Comparison of ENCODE assay signal across 13 cellular contexts in genomic region chr5:148807845-148808244, GRCh38. TPM values are rescaled to one million over a fixed set of nuclear protein-coding genes. Genes with fewer than 3 reads are reported as not detected.
A peak's percentile ranks its signal among the peaks of the same experiment; 100 is the strongest.
DNase-seq lines count a peak whose midpoint lies in the region; ATAC-seq and TF ChIP-seq lines count a peak whose summit lies in the region.
"Had no signal": no experiment of that assay in that cellular context is flagged by ENCODE, and none has a peak within 500 bp of the region (broad histone marks: within the 10 kb centered on the region; RNA-seq: fewer than 3 reads in every experiment).

No MANE protein-coding gene starts in this region.

- TF ChIP-seq CTCF in CD14-positive monocyte (IDR thresholded peaks at IDR 0.05) (no peak), left lung (IDR thresholded peaks at IDR 0.05) (no peak), omental fat pad (IDR thresholded peaks at IDR 0.05) (no peak), nephron progenitor cell (IDR thresholded peaks at IDR 0.05) (no peak)

- H3K36me3 Mint-ChIP-seq in CD14-positive monocyte (no peaks in the 10 kb centered on the region), IgD-negative memory B cell (peaks cover 1% of the 10 kb centered on the region), T-helper 17 cell (ENCODE audit: low read depth) (no peaks in the 10 kb centered on the region), nephron progenitor cell (ENCODE audit: low read depth) (no peaks in the 10 kb centered on the region)

- no peaks in the 10 kb centered on the region for H3K9me3 ChIP-seq in T-helper 17 cell (ENCODE audit: control insufficient read depth, low read length, poor library complexity, severe bottlenecking)
- H3K9me3 ChIP-seq in left lung: no peaks in the 10 kb centered on the region
- H3K9me3 ChIP-seq: Peyer's patch had no signal

- H3K4me1 Mint-ChIP-seq in CD14-positive monocyte: peaks cover 93% of the 10 kb centered on the region
- peaks cover 56 to 65% (median 62%) of the 10 kb centered on the region in 3 donors for H3K4me1 Mint-ChIP-seq in IgD-negative memory B cell
- peaks cover 39% of the 10 kb centered on the region for H3K4me1 Mint-ChIP-seq in T-helper 17 cell
- peaks cover 38% of the 10 kb centered on the region for H3K4me1 Mint-ChIP-seq in nephron progenitor cell

- no peaks in the 10 kb centered on the region for H3K27me3 ChIP-seq in left lung
- H3K27me3 ChIP-seq: Peyer's patch had no signal

- DNase-seq in CD14-positive monocyte (ENCODE audit: low spot score): peak; percentile 56
- DNase-seq in T-helper 17 cell: no peak
- DNase-seq in left lung: peak in 1 of 2 donors; percentile 64
- no peak for DNase-seq in hepatic stellate cell (ENCODE audit: low spot score)
- no peak for DNase-seq in omental fat pad (ENCODE audit: low spot score)
- DNase-seq in stimulated activated CD4-positive, alpha-beta T cell treated with anti-CD3 and anti-CD28 coated beads, Interleukin-1b, Interleukin-23, amount 100 ng/mL, for 48 hours: no peak
- DNase-seq in nephron progenitor cell: no peak
- DNase-seq: activated T-cell treated with anti-CD3 and anti-CD28 coated beads, Interleukin-2, amount 50 U/mL, for 1 hour; EL; endodermal cell; stimulated activated CD4-positive, alpha-beta T cell treated with anti-CD3 and anti-CD28 coated beads, Interleukin-4, amount 100 ng/mL, for 1 hour had no signal

- H3K36me3 ChIP-seq in left lung: no peaks in the 10 kb centered on the region
- H3K36me3 ChIP-seq: Peyer's patch had no signal

- peaks cover 35 to 82% of the 10 kb centered on the region in 2 donors for H3K4me1 ChIP-seq in left lung

- H3K27ac Mint-ChIP-seq in CD14-positive monocyte: peak overlapping the region; percentile 90 to 99 (median 98)
- H3K27ac Mint-ChIP-seq in IgD-negative memory B cell: peak overlapping the region; percentile 90 to 98 (median 93)
- peak overlapping the region; percentile 98 for H3K27ac Mint-ChIP-seq in T-helper 17 cell
- H3K27ac Mint-ChIP-seq in nephron progenitor cell: no peak overlapping the region
- H3K27ac Mint-ChIP-seq: endodermal cell had no signal

- H3K4me3 Mint-ChIP-seq in CD14-positive monocyte: peak overlapping the region; percentile 31 to 84
- H3K4me3 Mint-ChIP-seq in IgD-negative memory B cell: peak overlapping the region; percentile 1 to 90 (median 78)
- H3K4me3 Mint-ChIP-seq in T-helper 17 cell: no peak overlapping the region
- H3K4me3 Mint-ChIP-seq in nephron progenitor cell: no peak overlapping the region
- H3K4me3 Mint-ChIP-seq: endodermal cell had no signal

- ATAC-seq in T-helper 17 cell (no peak), left lung (peak; percentile 86), omental fat pad (ENCODE audit: low FRiP score) (no peak)

- H3K27ac ChIP-seq in left lung: peak overlapping the region; percentile 63 to 95

- H3K9me3 Mint-ChIP-seq in CD14-positive monocyte: peaks cover 0 to 1% (median 0%) of the 10 kb centered on the region in 7 donors
- peaks cover 0 to 3% (median 2%) of the 10 kb centered on the region in 3 donors for H3K9me3 Mint-ChIP-seq in IgD-negative memory B cell
- no peaks in the 10 kb centered on the region for H3K9me3 Mint-ChIP-seq in nephron progenitor cell
- H3K9me3 Mint-ChIP-seq: endodermal cell had no signal

- intact Hi-C loops in CD14-positive monocyte (cut with micrococcal nuclease): loop anchor here in 1 of 2 donors (2.0 to 5.0 kb wide), 2 partner anchors 13 to 61 kb away; no protein-coding TSS in a partner anchor
- intact Hi-C loops in left lung (cut with DNase I): no loop called here

- no peak overlapping the region for H3K4me3 ChIP-seq in left lung
- H3K4me3 ChIP-seq: Peyer's patch had no signal

- H3K27me3 Mint-ChIP-seq in CD14-positive monocyte (ENCODE audit: low read depth in 3 of 3): peaks cover 0 to under 1% (median 0%) of the 10 kb centered on the region in 3 donors
- H3K27me3 Mint-ChIP-seq in IgD-negative memory B cell: no peaks in the 10 kb centered on the region
- H3K27me3 Mint-ChIP-seq in T-helper 17 cell: peaks cover 8% of the 10 kb centered on the region
- peaks cover 8% of the 10 kb centered on the region for H3K27me3 Mint-ChIP-seq in nephron progenitor cell (ENCODE audit: low read depth, poor library complexity)

RNA-seq across cellular contexts. Expression of gene ADRB2, which starts 18.6 kb away (rescaled TPM):
- polyA plus RNA-seq in CD14-positive monocyte: 10 to 100 TPM in 1 of 2 donors, 1 to 10 TPM in 1; 6.8 to 10.9 TPM
- 9.1 TPM for polyA plus RNA-seq in IgD-negative memory B cell
- 1 to 10 TPM; 2.9 to 5.7 TPM for total RNA-seq in T-helper 17 cell
- 10 to 100 TPM; 12.3 to 14.2 TPM for total RNA-seq in left lung
- total RNA-seq in omental fat pad: 10 to 100 TPM; 20.5 to 68.7 (median 37.4) TPM

Comparison
In these comparisons a context has a peak if more than half of its experiments do, and no peak if none do; other contexts are left out.
1. H3K4me3 Mint-ChIP-seq: peak in CD14-positive monocyte (2 of 2) and IgD-negative memory B cell (4 of 4); none in T-helper 17 cell (single experiment) and nephron progenitor cell (single experiment).